In genomic region chr17:8118769-8119574, GRCh38 we compare ENCODE assay signal across 8 cellular contexts. TPM values are rescaled to one million over a fixed set of nuclear protein-coding genes. Genes with fewer than 3 reads are reported as not detected.
DNase-seq lines count a peak whose midpoint lies in the region; TF ChIP-seq lines count a peak whose summit lies in the region.

No MANE protein-coding gene starts in this region.

- H3K36me3 ChIP-seq in HUES6 (ENCODE audit: control insufficient read depth, insufficient read depth, low read length) (no peaks in the 10 kb centered on the region), PC-9 (ENCODE audit: low read depth) (no peaks in the 10 kb centered on the region)

- no peaks in the 10 kb centered on the region for H3K9me2 ChIP-seq in PC-9 (ENCODE audit: insufficient read depth)

- CTCF ChIA-PET in PC-9 (lab: Charles Lee), result interaction anchor here (0.6 to 2.1 kb wide), 7 partner anchors 19 to 716 kb away, joined by 3 to 8 read pairs (median 4); partner anchors contain the start of gene AURKB

- BruUV-seq in PC-9 (replicated peaks; lab: Mats Ljungman, UMichigan), result no TSS peak

- intact Hi-C loops in PC-9 (cut with micrococcal nuclease; ENCODE audit: unreplicated experiment), result loop anchor here (1.0 to 5.0 kb wide), 6 partner anchors 38 to 372 kb away; partner anchors contain the start of gene RPL26

- POLR2A ChIA-PET in PC-9 (lab: Charles Lee; ENCODE audit: unreplicated experiment), result interaction anchor here (0.6 to 1.3 kb wide), 4 partner anchors 25 to 1431 kb away, joined by 3 to 4 read pairs (median 4); no protein-coding TSS in a partner anchor

- peaks cover 5% of the 10 kb centered on the region; the same call in 1 of the 2 replicates for H4K20me1 ChIP-seq in PC-9 (ENCODE audit: insufficient read depth)

- peaks cover 30% of the 10 kb centered on the region for H3F3A ChIP-seq in PC-9 (ENCODE audit: insufficient read depth, low read depth)

- peak overlapping the region; percentile 15 for H3K9ac ChIP-seq in HUES6 (ENCODE audit: low read length)

- H3K27ac ChIP-seq in HUES6 (ENCODE audit: low read depth, low read length) (no peak overlapping the region), PC-9 (peak overlapping the region; percentile 87), epithelial cell of prostate (peak overlapping the region; percentile 94)

- peak overlapping the region; percentile 78 for H3K4me3 ChIP-seq in HUES6 (ENCODE audit: low read depth, low read length)
- peak overlapping the region; percentile 87 for H3K4me3 ChIP-seq in PC-9
- peak overlapping the region; percentile 38 for H3K4me3 ChIP-seq in mononuclear cell (ENCODE audit: low read length)

- no peaks in the 10 kb centered on the region for H3K4me1 ChIP-seq in HUES6 (ENCODE audit: control insufficient read depth, insufficient read depth, low read length)
- peaks cover 11% of the 10 kb centered on the region for H3K4me1 ChIP-seq in PC-9 (replicated peaks; ENCODE audit: insufficient read depth)
- peaks cover 61% of the 10 kb centered on the region for H3K4me1 ChIP-seq in mononuclear cell (ENCODE audit: insufficient read depth, low read length)

- no peaks in the 10 kb centered on the region for H3K79me2 ChIP-seq in PC-9 (ENCODE audit: low read depth)

- DNase-seq in AG09319 (ENCODE audit: extremely low read depth, low read depth) (peak; percentile 58), GM19238 (ENCODE audit: insufficient read length, low spot score) (peak; percentile 73), PC-9 (peak; percentile 67 to 87), activated T-cell treated with anti-CD3 and anti-CD28 coated beads for 48 hours (ENCODE audit: low read depth) (peak; percentile 85), epithelial cell of prostate (ENCODE audit: low read depth, low spot score) (no peak)
- peak; percentile 62 to 75 for DNase-seq in stimulated activated CD8-positive, alpha-beta memory T cell treated with anti-CD3 and anti-CD28 coated beads, Interleukin-2, amount 100 ng/mL, for 1 hour (ENCODE audit: low read depth in 2 of 2)

- H3K4me2 ChIP-seq in PC-9, result peak overlapping the region; percentile 95

- peaks cover 71% of the 10 kb centered on the region for H3K27me3 ChIP-seq in HUES6 (ENCODE audit: control insufficient read depth, insufficient read depth, low read length)
- H3K27me3 ChIP-seq in PC-9 (ENCODE audit: insufficient read depth, low read depth), result no peaks in the 10 kb centered on the region
- peaks cover 67% of the 10 kb centered on the region for H3K27me3 ChIP-seq in mononuclear cell (ENCODE audit: insufficient read depth, low read length)

- TF ChIP-seq CTCF in AG09319 (IDR thresholded peaks at IDR 0.05; ENCODE audit: low read depth, low read length) (peak; percentile 92), PC-9 (conservative IDR thresholded peaks at IDR 0.05) (peak; percentile 74)

- peak overlapping the region; percentile 72 for H2AFZ ChIP-seq in PC-9

- H3K9me3 ChIP-seq in HUES6 (ENCODE audit: control insufficient read depth, insufficient read depth, low read depth, low read length), result no peaks in the 10 kb centered on the region
- no peaks in the 10 kb centered on the region for H3K9me3 ChIP-seq in PC-9 (ENCODE audit: insufficient read depth, low read depth)
- H3K9me3 ChIP-seq in mononuclear cell (ENCODE audit: low read depth, low read length), result no peaks in the 10 kb centered on the region

RNA-seq across cellular contexts. Expression of gene ALOXE3, which starts 0.7 kb away (rescaled TPM):
- 0.70 and 1.4 TPM in 2 replicates for total RNA-seq in PC-9 (2021)
- total RNA-seq in mononuclear cell, result 0.10 TPM

RNA-seq across cellular contexts. Expression of gene HES7, which starts 4.9 kb away (rescaled TPM):
- 2.6 and 9.0 TPM in 2 replicates for total RNA-seq in PC-9 (2021)
- not detected for total RNA-seq in mononuclear cell

RNA-seq across cellular contexts. Expression of gene ALOX12B, which starts 31.5 kb away (rescaled TPM):
- not detected in 2 replicates for total RNA-seq in PC-9 (2021)
- total RNA-seq in mononuclear cell, result not detected

RNA-seq across cellular contexts. Expression of gene PER1, which starts 33.2 kb away (rescaled TPM):
- total RNA-seq in PC-9 (2021) (60.2 and 78.7 TPM in 2 replicates), mononuclear cell (250 TPM)

RNA-seq across cellular contexts. Expression of gene VAMP2, which starts 43.8 kb away (rescaled TPM):
- total RNA-seq in PC-9 (2021), result 29.3 and 35.1 TPM in 2 replicates
- total RNA-seq in mononuclear cell, result 40.3 TPM
